29 cellular contexts compared by ENCODE assay signal in genomic region chr1:20829531-20829930, GRCh38.
"Had no signal": no experiment of that assay in that cellular context is flagged by ENCODE, and none has a peak within 500 bp of the region (broad histone marks: within the 10 kb centered on the region; RNA-seq: fewer than 3 reads in every experiment).

No MANE protein-coding gene starts in this region.

- H2AFZ ChIP-seq: hepatocyte had no signal

- H3K27ac ChIP-seq: ascending aorta, coronary artery, dorsolateral prefrontal cortex, gastroesophageal sphincter, hepatocyte, pancreas, prostate gland, sigmoid colon, suprapubic skin, tibial nerve had no signal

- H3K4me3 ChIP-seq: ascending aorta, coronary artery, dorsolateral prefrontal cortex, gastroesophageal sphincter, hepatocyte, pancreas, prostate gland, sigmoid colon, smooth muscle cell, suprapubic skin, tibial nerve had no signal

- FAIRE-seq: pancreas had no signal

- DNase-seq: activated B cell treated with CpG ODN at 0.5 μM for 24 hours; activated CD4-positive, alpha-beta T cell treated with anti-CD3 and anti-CD28 coated beads, Interleukin-2, amount 50 U/mL, for 1 hour; activated CD8-positive, alpha-beta T cell treated with anti-CD3 and anti-CD28 coated beads for 36 hours; activated T-cell treated with anti-CD3 and anti-CD28 coated beads, Interleukin-2, amount 50 U/mL, for 48 hours; dorsolateral prefrontal cortex; effector memory CD4-positive, alpha-beta T cell; left cardiac atrium; left ventricle myocardium superior; mammary epithelial cell; naive B cell; nephron progenitor cell; pancreas; sigmoid colon; stimulated activated CD4-positive, alpha-beta T cell treated with anti-CD3 and anti-CD28 coated beads, Interleukin-1b, Interleukin-23, amount 100 ng/mL, for 48 hours; stimulated activated CD4-positive, alpha-beta T cell treated with anti-CD3 and anti-CD28 coated beads, Interleukin-4, amount 100 ng/mL, for 4 hours; stimulated activated CD8-positive, alpha-beta memory T cell treated with anti-CD3 and anti-CD28 coated beads, Interleukin-4, amount 100 ng/mL, for 48 hours; stimulated activated naive CD8-positive, alpha-beta T cell treated with anti-CD3 and anti-CD28 coated beads, Interleukin-15, amount 100 ng/mL, for 72 hours; T-helper 1 cell had no signal

- H3K36me3 ChIP-seq: pancreas, prostate gland had no signal

- ATAC-seq: activated CD8-positive, alpha-beta T cell treated with anti-CD3 and anti-CD28 coated beads for 36 hours; activated naive CD4-positive, alpha-beta T cell treated with anti-CD3 and anti-CD28 coated beads, Interleukin-2, amount 50 U/mL, for 72 hours; esophagus mucosa; gastroesophageal sphincter; left cardiac atrium; left ventricle myocardium superior; pancreas; stimulated activated memory B cell treated with anti-CD40 and anti-IgM and Interleukin-4, amounts not matched to agents 10 μg/mL and 1 μg/mL and 100 μg/mL, for 72 hours; stimulated activated naive CD8-positive, alpha-beta T cell treated with anti-CD3 and anti-CD28 coated beads, Interleukin-15, amount 100 ng/mL, for 72 hours had no signal

- H3K27me3 ChIP-seq: ascending aorta, dorsolateral prefrontal cortex, gastroesophageal sphincter, hepatocyte, pancreas, sigmoid colon, suprapubic skin, tibial nerve had no signal

- H3K4me1 ChIP-seq: ascending aorta, gastroesophageal sphincter, pancreas, prostate gland, sigmoid colon, suprapubic skin had no signal

- H3K9me3 ChIP-seq: ascending aorta, gastroesophageal sphincter, pancreas, prostate gland, sigmoid colon, suprapubic skin, tibial nerve had no signal

- H3K4me2 ChIP-seq: hepatocyte, smooth muscle cell had no signal
